Comparison of ENCODE assay signal across 25 cellular contexts in genomic region chr11:63673579-63673978, GRCh38. TPM values are rescaled to one million over a fixed set of nuclear protein-coding genes. Genes with fewer than 3 reads are reported as not detected.
A peak's percentile ranks its signal among the peaks of the same experiment; 100 is the strongest.
DNase-seq lines count a peak whose midpoint lies in the region; ATAC-seq, FAIRE-seq and TF ChIP-seq lines count a peak whose summit lies in the region.
"Had no signal": no experiment of that assay in that cellular context is flagged by ENCODE, and none has a peak within 500 bp of the region (broad histone marks: within the 10 kb centered on the region; RNA-seq: fewer than 3 reads in every experiment).

No MANE protein-coding gene starts in this region.

- H3K36me3 ChIP-seq in K562 (ENCODE audit: control insufficient read depth, insufficient read depth, low read length) (no peaks in the 10 kb centered on the region), gastrocnemius medialis (no peaks in the 10 kb centered on the region)
- H3K36me3 ChIP-seq: sigmoid colon had no signal

- peaks cover 15% of the 10 kb centered on the region for H3K4me1 Mint-ChIP-seq in CD4-positive, alpha-beta T cell (ENCODE audit: low read depth)

- intact Hi-C loops in CD4-positive, alpha-beta T cell (cut with DNase I, micrococcal nuclease), result loop anchor here in 1 of 2 experiments (5.0 to 10.0 kb wide), 2 partner anchors 139 to 491 kb away; partner anchors contain the start of genes MACROD1 and SPINDOC
- intact Hi-C loops in K562 (cut with micrococcal nuclease) (no loop called here), gastrocnemius medialis (cut with DNase I; ENCODE audit: low total_unique reads) (loop anchor here (10.0 kb wide), 2 partner anchors 271 to 511 kb away; partner anchors contain the start of gene STIP1)

- H3K4me2 ChIP-seq in K562 (ENCODE audit: insufficient read depth, low read length), result no peak overlapping the region

- POLR2A ChIA-PET in CD4-positive, alpha-beta T cell (lab: Charles Lee), result no interaction called here
- POLR2A ChIA-PET in K562 (lab: Yijun Ruan, JAX), result interaction anchor here (0.6 to 2.0 kb wide), 6 partner anchors 9 to 878 kb away, joined by 3 to 7 read pairs (median 4); no protein-coding TSS in a partner anchor

- H3K27me3 Mint-ChIP-seq in CD4-positive, alpha-beta T cell, result no peaks in the 10 kb centered on the region
- H3K27me3 Mint-ChIP-seq: activated CD4-positive, alpha-beta memory T cell treated with anti-CD3 and anti-CD28 coated beads for 36 hours; activated naive CD8-positive, alpha-beta T cell treated with anti-CD3 and anti-CD28 coated beads, Interleukin-2, amount 50 U/mL, for 24 hours; CD8-positive, alpha-beta memory T cell; effector memory CD8-positive, alpha-beta T cell had no signal

- H3K27me3 ChIP-seq in CD4-positive, alpha-beta T cell (ENCODE audit: control insufficient read depth, insufficient read depth, low read length), result no peaks in the 10 kb centered on the region
- H3K27me3 ChIP-seq in K562 (ENCODE audit: control insufficient read depth in 2 of 2, insufficient read depth in 2 of 2, low read length in 2 of 2) (no peaks in the 10 kb centered on the region), gastrocnemius medialis (no peaks in the 10 kb centered on the region)
- H3K27me3 ChIP-seq: esophagus squamous epithelium, MG63, sigmoid colon had no signal

- H3K4me1 ChIP-seq in K562 (replicated peaks in 1 of 2; ENCODE audit: control insufficient read depth in 2 of 2, insufficient read depth in 2 of 2, low read length in 2 of 2), result peaks cover 12 to 29% of the 10 kb centered on the region in 2 experiments; a peak in 4 of 5 replicates
- peaks cover 26 to 28% of the 10 kb centered on the region in 2 donors for H3K4me1 ChIP-seq in gastrocnemius medialis

- no peak for FAIRE-seq in K562 (lab: Jason Lieb, UNC)
- no peak for FAIRE-seq in RCC 7860 (lab: Jason Lieb, UNC)
- FAIRE-seq: colon, GM12891 had no signal

- CTCF ChIA-PET in CD4-positive, alpha-beta T cell (lab: Charles Lee), result interaction anchor here (1.5 kb wide), 1 partner anchor 95 kb away, joined by 4 read pairs; the partner anchor contains the start of gene ZFTA
- CTCF ChIA-PET in K562 (lab: Yijun Ruan, JAX; ENCODE audit: low intra/inter-chr PET ratio), result no interaction called here

- peak overlapping the region; percentile 64 for H2AFZ ChIP-seq in K562 (ENCODE audit: low read depth, low read length)

- BruUV-seq in K562 (replicated peaks; lab: Mats Ljungman, UMichigan), result no TSS peak

- no peak overlapping the region for H3K27ac ChIP-seq in CD4-positive, alpha-beta T cell (ENCODE audit: low read depth, low read length)
- no peak overlapping the region for H3K27ac ChIP-seq in K562 (ENCODE audit: extremely low read depth, low read depth, low read length)
- H3K27ac ChIP-seq in gastrocnemius medialis, result peak overlapping the region; percentile 96 to 98 (median 97)
- H3K27ac ChIP-seq: esophagus squamous epithelium, sigmoid colon had no signal

- 65% methylated on average over 4 of the region's 4 CpGs for WGBS in K562 (ENCODE audit: insufficient coverage, low coverage, missing lambda C conversion rate)

- TF ChIP-seq RAD21 in K562 (CRISPR knock-in tag; conservative IDR thresholded peaks at IDR 0.05 in 1 of 2, IDR thresholded peaks at IDR 0.05 in 1 of 2), result no peak

- TF ChIP-seq EP300 in K562 (IDR thresholded peaks at IDR 0.05; ENCODE audit: low read length), result no peak

- peaks cover 27% of the 10 kb centered on the region for H3K79me2 ChIP-seq in K562 (ENCODE audit: control insufficient read depth, insufficient read depth, low read length)

- no peak for DNase-seq in CD4-positive, alpha-beta T cell
- DNase-seq in HCEC 1CT (peak; percentile 72), K562 (ENCODE audit: extremely low read depth in 1 of 4, low spot score in 3 of 4) (no peak), gastrocnemius medialis (no peak), RCC 7860 (ENCODE audit: low spot score) (no peak)
- DNase-seq in stimulated activated CD4-positive, alpha-beta T cell treated with anti-CD3 and anti-CD28 coated beads, Interleukin-2, amount 100 ng/mL, for 24 hours, result no peak
- DNase-seq: activated CD4-positive, alpha-beta memory T cell treated with anti-CD3 and anti-CD28 coated beads for 36 hours; activated gamma-delta T cell; activated naive CD8-positive, alpha-beta T cell treated with anti-CD3 and anti-CD28 coated beads, Interleukin-2, amount 50 U/mL, for 24 hours; AML-193; CD8-positive, alpha-beta memory T cell; effector memory CD8-positive, alpha-beta T cell; esophagus squamous epithelium; GOT3; MG63; midbrain; NCI-H1417 treated with DMSO at 0.1 percent for 48 hours; nephron progenitor cell; RPMI8226; sigmoid colon had no signal

- H3K4me3 Mint-ChIP-seq in CD4-positive, alpha-beta T cell, result peak overlapping the region; percentile 80
- H3K4me3 Mint-ChIP-seq: activated CD4-positive, alpha-beta memory T cell treated with anti-CD3 and anti-CD28 coated beads for 36 hours; activated naive CD8-positive, alpha-beta T cell treated with anti-CD3 and anti-CD28 coated beads, Interleukin-2, amount 50 U/mL, for 24 hours; effector memory CD8-positive, alpha-beta T cell; nephron progenitor cell; WTC11 had no signal

- in situ Hi-C loops in K562 (cut with MboI) (no loop called here), gastrocnemius medialis (cut with MboI; ENCODE audit: low sequenced_read_pairs in 4 of 4) (loop anchor here in 1 of 4 donors (10.0 kb wide), 1 partner anchor 61 kb away; no protein-coding TSS in a partner anchor)

- TF ChIP-seq CTCF in CD4-positive, alpha-beta T cell (IDR thresholded peaks at IDR 0.05), result no peak
- no peak for TF ChIP-seq CTCF in K562 (IDR thresholded peaks at IDR 0.05 in 2 of 3, conservative IDR thresholded peaks at IDR 0.05 in 1 of 3; ENCODE audit: insufficient read depth in 2 of 3, low read depth in 1 of 3, low read length in 3 of 3)
- no peak for TF ChIP-seq CTCF in gastrocnemius medialis (IDR thresholded peaks at IDR 0.05 in 4 of 5, conservative IDR thresholded peaks at IDR 0.05 in 1 of 5)

- peaks cover 5% of the 10 kb centered on the region for H3K36me3 Mint-ChIP-seq in CD4-positive, alpha-beta T cell (ENCODE audit: low read depth)
- H3K36me3 Mint-ChIP-seq: WTC11 had no signal

- no peak overlapping the region for H3K4me3 ChIP-seq in K562
- no peak overlapping the region for H3K4me3 ChIP-seq in gastrocnemius medialis
- H3K4me3 ChIP-seq: esophagus squamous epithelium, MG63, sigmoid colon had no signal

- no peak overlapping the region for H3K9ac ChIP-seq in K562 (ENCODE audit: insufficient read depth in 1 of 2, low read depth in 2 of 2, low read length in 2 of 2)

- ATAC-seq in CD4-positive, alpha-beta T cell (ENCODE audit: poor library complexity), result no peak
- ATAC-seq in K562 (no peak), gastrocnemius medialis (peak in 1 of 2 donors; percentile 29), GM21786 (IDR thresholded peaks at IDR 0.05; ENCODE audit: unreplicated experiment) (no peak)
- ATAC-seq: activated naive CD8-positive, alpha-beta T cell treated with anti-CD3 and anti-CD28 coated beads, Interleukin-2, amount 50 U/mL, for 24 hours; effector memory CD8-positive, alpha-beta T cell; left lobe of liver; WTC11 had no signal

- H3K9me1 ChIP-seq in K562 (ENCODE audit: control insufficient read depth, insufficient read depth, low read length), result no peaks in the 10 kb centered on the region

- H3K27ac Mint-ChIP-seq in CD4-positive, alpha-beta T cell, result no peak overlapping the region
- H3K27ac Mint-ChIP-seq: activated CD4-positive, alpha-beta memory T cell treated with anti-CD3 and anti-CD28 coated beads for 36 hours; activated naive CD8-positive, alpha-beta T cell treated with anti-CD3 and anti-CD28 coated beads, Interleukin-2, amount 50 U/mL, for 24 hours; nephron progenitor cell; WTC11 had no signal

- no peaks in the 10 kb centered on the region for H3K9me3 ChIP-seq in CD4-positive, alpha-beta T cell (ENCODE audit: control insufficient read depth, low read length)
- H3K9me3 ChIP-seq in K562 (replicated peaks; ENCODE audit: control insufficient read depth, insufficient read depth, low read depth, low read length) (no peaks in the 10 kb centered on the region), gastrocnemius medialis (no peaks in the 10 kb centered on the region)
- H3K9me3 ChIP-seq: esophagus squamous epithelium, MG63, sigmoid colon had no signal

- TF ChIP-seq POLR2A in K562 (conservative IDR thresholded peaks at IDR 0.05), result no peak
- no peak for TF ChIP-seq POLR2A in gastrocnemius medialis (IDR thresholded peaks at IDR 0.05)

- H4K20me1 ChIP-seq in K562 (replicated peaks; ENCODE audit: control insufficient read depth, insufficient read depth, low read length), result no peaks in the 10 kb centered on the region

- no peaks in the 10 kb centered on the region for H3K9me3 Mint-ChIP-seq in CD4-positive, alpha-beta T cell
- H3K9me3 Mint-ChIP-seq: activated CD4-positive, alpha-beta memory T cell treated with anti-CD3 and anti-CD28 coated beads for 36 hours; activated naive CD8-positive, alpha-beta T cell treated with anti-CD3 and anti-CD28 coated beads, Interleukin-2, amount 50 U/mL, for 24 hours; CD8-positive, alpha-beta memory T cell; effector memory CD8-positive, alpha-beta T cell; WTC11 had no signal

RNA-seq across cellular contexts. Expression of gene ATL3, which starts 2.4 kb away (rescaled TPM):
- 10 to 100 TPM; 14.5 to 16.5 TPM for total RNA-seq in CD4-positive, alpha-beta T cell
- total RNA-seq in K562 (2011; cell fraction: chromatin; rRNA removed; ENCODE audit: low replicate concordance), result 24.6 and 32.2 TPM in 2 replicates
- 11.0 and 12.6 TPM in 2 replicates for total RNA-seq in K562 (2011; cell fraction: nucleolus; rRNA removed)
- total RNA-seq in K562 (2011; cell fraction: nucleoplasm; rRNA removed), result 17.3 and 26.3 TPM in 2 replicates
- 13.8 and 18.2 TPM in 2 replicates for total RNA-seq in K562 (2014; rRNA removed)
- 34.0 and 42.0 TPM in 2 replicates for total RNA-seq in K562 (2014; rRNA removed; fragmentation: Illumina TruSeq; extraction: Trizol)
- 21.3 and 22.4 TPM in 2 replicates for total RNA-seq in K562 (2015; rRNA removed; fragmentation: Illumina TruSeq; extraction: Trizol)
- 39.8 and 41.4 TPM in 2 replicates for total RNA-seq in K562 (2021)
- 22.9 and 34.5 TPM in 2 replicates for polyA plus RNA-seq in K562 (2011; rRNA removed)
- 18.1 and 18.7 TPM in 2 replicates for polyA plus RNA-seq in K562 (2011; cell fraction: cytosol; rRNA removed)
- 8.4 and 12.2 TPM in 2 replicates for polyA plus RNA-seq in K562 (2011; cell fraction: nucleus; rRNA removed)
- 13.8 and 15.5 TPM in 2 replicates for polyA plus RNA-seq in K562 (2012)
- 23.9 and 24.3 TPM in 2 replicates for polyA plus RNA-seq in K562 (2014; fragmentation: Illumina TruSeq; extraction: Trizol)
- polyA plus RNA-seq in K562 (2014; fragmentation: Nextera tagmentation; extraction: Ambion mirVana), result 10 to 100 TPM; 23.5 to 34.2 TPM
- 22.2 and 22.5 TPM in 2 replicates for polyA plus RNA-seq in K562 (2014; rRNA removed)
- 36.5 and 40.6 TPM in 2 replicates for polyA minus RNA-seq in K562 (2011; rRNA and poly(A)+ RNA removed)
- polyA minus RNA-seq in K562 (2011; cell fraction: cytosol; rRNA and poly(A)+ RNA removed), result 17.2 and 19.7 TPM in 2 replicates
- polyA minus RNA-seq in K562 (2011; cell fraction: nucleus; rRNA and poly(A)+ RNA removed), result 4.3 and 8.0 TPM in 2 replicates
- total RNA-seq in gastrocnemius medialis, result 10 to 100 TPM; 10.2 to 16.5 (median 12.4) TPM

RNA-seq across cellular contexts. Expression of gene RTN3, which starts 7.7 kb away (rescaled TPM):
- 10 to 100 TPM; 16.4 to 17.6 TPM for total RNA-seq in CD4-positive, alpha-beta T cell
- 98.9 and 173 TPM in 2 replicates for total RNA-seq in K562 (2011; cell fraction: chromatin; rRNA removed; ENCODE audit: low replicate concordance)
- total RNA-seq in K562 (2011; cell fraction: nucleolus; rRNA removed), result 135 and 137 TPM in 2 replicates
- total RNA-seq in K562 (2011; cell fraction: nucleoplasm; rRNA removed), result 196 and 286 TPM in 2 replicates
- total RNA-seq in K562 (2014; rRNA removed) (45.0 and 52.4 TPM in 2 replicates), K562 (2014; rRNA removed; fragmentation: Illumina TruSeq; extraction: Trizol) (93.5 and 103 TPM in 2 replicates), K562 (2015; rRNA removed; fragmentation: Illumina TruSeq; extraction: Trizol) (90.1 and 94.9 TPM in 2 replicates), K562 (2021) (124 TPM in 2 replicates), gastrocnemius medialis (100 to 1,000 TPM in 1 of 4 donors, 10 to 100 TPM in 3; 45.5 to 112 (median 86.0) TPM)
- polyA plus RNA-seq in K562 (2011; rRNA removed) (101 and 127 TPM in 2 replicates), K562 (2014; fragmentation: Illumina TruSeq; extraction: Trizol) (142 and 169 TPM in 2 replicates), K562 (2014; fragmentation: Nextera tagmentation; extraction: Ambion mirVana) (10 to 100 TPM; 41.6 to 44.3 TPM), K562 (2014; rRNA removed) (86.9 and 93.3 TPM in 2 replicates)
- polyA plus RNA-seq in K562 (2011; cell fraction: cytosol; rRNA removed), result 93.3 and 96.3 TPM in 2 replicates
- polyA plus RNA-seq in K562 (2011; cell fraction: nucleus; rRNA removed), result 24.6 and 38.7 TPM in 2 replicates
- polyA plus RNA-seq in K562 (2012), result 106 and 280 TPM in 2 replicates
- 152 and 166 TPM in 2 replicates for polyA minus RNA-seq in K562 (2011; rRNA and poly(A)+ RNA removed)
- polyA minus RNA-seq in K562 (2011; cell fraction: cytosol; rRNA and poly(A)+ RNA removed), result 76.1 and 86.1 TPM in 2 replicates
- 13.7 and 24.4 TPM in 2 replicates for polyA minus RNA-seq in K562 (2011; cell fraction: nucleus; rRNA and poly(A)+ RNA removed)

RNA-seq across cellular contexts. Expression of gene PLAAT3, which starts 59.3 kb away (rescaled TPM):
- total RNA-seq in CD4-positive, alpha-beta T cell, result 1 to 10 TPM; 2.4 to 3.6 TPM
- total RNA-seq in K562 (2011; cell fraction: chromatin; rRNA removed; ENCODE audit: low replicate concordance), result 0.60 and 1.1 TPM in 2 replicates
- total RNA-seq in K562 (2011; cell fraction: nucleolus; rRNA removed), result 0.33 and 1.1 TPM in 2 replicates
- total RNA-seq in K562 (2011; cell fraction: nucleoplasm; rRNA removed), result 0.88 and 0.92 TPM in 2 replicates
- 1.2 and 1.7 TPM in 2 replicates for total RNA-seq in K562 (2014; rRNA removed)
- 0.77 and 1.2 TPM in 2 replicates for total RNA-seq in K562 (2014; rRNA removed; fragmentation: Illumina TruSeq; extraction: Trizol)
- total RNA-seq in K562 (2015; rRNA removed; fragmentation: Illumina TruSeq; extraction: Trizol), result 0.60 and 1.4 TPM in 2 replicates
- total RNA-seq in K562 (2021), result 2.7 TPM in 2 replicates
- polyA plus RNA-seq in K562 (2011; rRNA removed), result 1.3 and 2.0 TPM in 2 replicates
- 1.6 and 3.9 TPM in 2 replicates for polyA plus RNA-seq in K562 (2011; cell fraction: cytosol; rRNA removed)
- 0.73 and 0.92 TPM in 2 replicates for polyA plus RNA-seq in K562 (2011; cell fraction: nucleus; rRNA removed)
- polyA plus RNA-seq in K562 (2012), result 3.4 and 5.8 TPM in 2 replicates
- polyA plus RNA-seq in K562 (2014; fragmentation: Illumina TruSeq; extraction: Trizol), result 0.80 and 1.6 TPM in 2 replicates
- polyA plus RNA-seq in K562 (2014; fragmentation: Nextera tagmentation; extraction: Ambion mirVana), result 1 to 10 TPM; 1.3 to 1.9 TPM
- 0.96 and 1.4 TPM in 2 replicates for polyA plus RNA-seq in K562 (2014; rRNA removed)
- 2.3 and 4.8 TPM in 2 replicates for polyA minus RNA-seq in K562 (2011; rRNA and poly(A)+ RNA removed)
- polyA minus RNA-seq in K562 (2011; cell fraction: cytosol; rRNA and poly(A)+ RNA removed), result 2.1 and 2.2 TPM in 2 replicates
- polyA minus RNA-seq in K562 (2011; cell fraction: nucleus; rRNA and poly(A)+ RNA removed), result 0.54 and 0.67 TPM in 2 replicates
- total RNA-seq in gastrocnemius medialis, result 10 to 100 TPM; 58.0 to 76.5 (median 67.5) TPM

Comparison
In these comparisons a context has a peak if more than half of its experiments do, and no peak if none do; other contexts are left out.
1. H3K27ac ChIP-seq: peak in gastrocnemius medialis (4 of 4); none in CD4-positive, alpha-beta T cell (single experiment) and K562 (single experiment).
2. RNA of gene PLAAT3, which starts 59.3 kb away (total RNA-seq): 58.0 to 76.5 TPM in gastrocnemius medialis; 2.4 to 3.6 TPM in CD4-positive, alpha-beta T cell and 0.33 to 2.7 TPM in K562; every median in the first group is over 10 times any median in the second.